Comparison of ENCODE assay signal across 14 cellular contexts in genomic region chr10:73916761-73917470, GRCh38. TPM values are rescaled to one million over a fixed set of nuclear protein-coding genes. Genes with fewer than 3 reads are reported as not detected.
DNase-seq lines count a peak whose midpoint lies in the region; ATAC-seq, FAIRE-seq and TF ChIP-seq lines count a peak whose summit lies in the region.
"Had no signal": no experiment of that assay in that cellular context is flagged by ENCODE, and none has a peak within 500 bp of the region (broad histone marks: within the 10 kb centered on the region; RNA-seq: fewer than 3 reads in every experiment).

No MANE protein-coding gene starts in this region.

- intact Hi-C loops in sciatic nerve (cut with DNase I): no loop called here

- peaks cover 10% of the 10 kb centered on the region for H3K4me1 ChIP-seq in foreskin keratinocyte

- no peak for TF ChIP-seq CTCF in foreskin keratinocyte (conservative IDR thresholded peaks at IDR 0.05)

- no peaks in the 10 kb centered on the region for H3K27me3 ChIP-seq in foreskin keratinocyte

- FAIRE-seq in HTR-8/SVneo (lab: Jason Lieb, UNC): no peak

- DNase-seq in OCI-M1 (lab: John Stamatoyannopoulos, UW): peak; percentile 87
- DNase-seq in foreskin keratinocyte: peak in 1 of 2 donors; percentile 79
- no peak for DNase-seq in sciatic nerve (ENCODE audit: low spot score)
- no peak for DNase-seq in A172 (ENCODE audit: low spot score)
- DNase-seq in HTR-8/SVneo (ENCODE audit: insufficient read length, low spot score): no peak
- no peak for DNase-seq in NCI-H2227 treated with DMSO at 0.1 percent for 48 hours (lab: John Stamatoyannopoulos, UW)
- DNase-seq: activated B cell treated with CpG ODN at 0.5 μM for 24 hours; activated T-cell treated with anti-CD3 and anti-CD28 coated beads, Interleukin-2, amount 50 U/mL, for 72 hours; COR-L47; HCEC 1CT; SHP77; stimulated activated naive CD4-positive, alpha-beta T cell treated with Interleukin-2 at 50 U/mL for 16 hours had no signal

- ATAC-seq in GM18861 (IDR thresholded peaks at IDR 0.05; ENCODE audit: unreplicated experiment): peak; percentile 56
- peak; percentile 1 for ATAC-seq in foreskin keratinocyte
- ATAC-seq in sciatic nerve: peak; percentile 77
- ATAC-seq in HG02678 (IDR thresholded peaks at IDR 0.05; ENCODE audit: unreplicated experiment): no peak
- ATAC-seq: activated T-cell treated with anti-CD3 and anti-CD28 coated beads, Interleukin-2, amount 50 U/mL, for 72 hours had no signal

- H3K27ac ChIP-seq in foreskin keratinocyte: peak overlapping the region; percentile 43

RNA-seq across cellular contexts. Expression of gene PLAU, which starts 6.0 kb away (rescaled TPM):
- total RNA-seq in foreskin keratinocyte (630 and 1,498 TPM in 2 replicates), sciatic nerve (15.6 TPM)
- polyA plus RNA-seq in foreskin keratinocyte: 544 and 1,190 TPM in 2 replicates
- 6.7 and 8.9 TPM in 2 replicates for total RNA-seq in A172 (2014; rRNA removed; shearing (Covaris generic))
- total RNA-seq: activated B cell treated with CpG ODN at 0.5 μM for 24 hours had no signal

RNA-seq across cellular contexts. Expression of gene CAMK2G, which starts 42.6 kb away (rescaled TPM):
- total RNA-seq in foreskin keratinocyte (16.9 and 18.6 TPM in 2 replicates), sciatic nerve (30.5 TPM)
- 9.7 and 10.6 TPM in 2 replicates for polyA plus RNA-seq in foreskin keratinocyte
- total RNA-seq in A172 (2014; rRNA removed; shearing (Covaris generic)): 36.6 and 38.5 TPM in 2 replicates

Comparison
In these comparisons a context has a peak if more than half of its experiments do, and no peak if none do; other contexts are left out.
1. RNA of gene PLAU, which starts 6.0 kb away (total RNA-seq): 630 to 1,498 TPM in foreskin keratinocyte; 15.6 TPM in sciatic nerve (single experiment) and 6.7 to 8.9 TPM in A172; every median in the first group is over 10 times any median in the second.